ENCODE assay signal across 20 cellular contexts in genomic region chr2:84290537-84290936, GRCh38.
"Had no signal": no experiment of that assay in that cellular context is flagged by ENCODE, and none has a peak within 500 bp of the region (broad histone marks: within the 10 kb centered on the region; RNA-seq: fewer than 3 reads in every experiment).

No MANE protein-coding gene starts in this region.

- H3K9me3 Mint-ChIP-seq: activated B cell treated with CpG ODN at 0.5 μM for 24 hours; activated T-helper 17 cell treated with anti-CD3 and anti-CD28 coated beads, Interleukin-2, amount 50 U/mL, for 72 hours; endodermal cell; stimulated activated naive CD8-positive, alpha-beta T cell treated with anti-CD3 and anti-CD28 coated beads, Interleukin-15, amount 100 ng/mL, for 72 hours; T-helper 2 cell treated with Interferon-gamma antibody and Interleukin-4, amounts not matched to agents 5 μg/mL and 100 μg/mL, for 36 hours had no signal

- H3K27ac ChIP-seq: brain microvascular endothelial cell, dorsolateral prefrontal cortex, epithelial cell of prostate, hepatocyte, lower lobe of right lung, suprapubic skin had no signal

- H3K4me1 Mint-ChIP-seq: activated B cell treated with CpG ODN at 0.5 μM for 24 hours; activated T-helper 17 cell treated with anti-CD3 and anti-CD28 coated beads, Interleukin-2, amount 50 U/mL, for 72 hours; endodermal cell; nephron progenitor cell; stimulated activated naive CD8-positive, alpha-beta T cell treated with anti-CD3 and anti-CD28 coated beads, Interleukin-15, amount 100 ng/mL, for 72 hours had no signal

- ATAC-seq: activated T-helper 17 cell treated with anti-CD3 and anti-CD28 coated beads, Interleukin-2, amount 50 U/mL, for 72 hours; lower lobe of right lung; stimulated activated naive CD8-positive, alpha-beta T cell treated with anti-CD3 and anti-CD28 coated beads, Interleukin-15, amount 100 ng/mL, for 72 hours had no signal

- H3K27me3 Mint-ChIP-seq: activated B cell treated with CpG ODN at 0.5 μM for 24 hours; stimulated activated naive CD8-positive, alpha-beta T cell treated with anti-CD3 and anti-CD28 coated beads, Interleukin-15, amount 100 ng/mL, for 72 hours had no signal

- DNase-seq: activated B cell treated with CpG ODN at 0.5 μM for 24 hours; activated CD4-positive, alpha-beta T cell treated with anti-CD3 and anti-CD28 coated beads for 48 hours; activated naive CD4-positive, alpha-beta T cell treated with anti-CD3 and anti-CD28 coated beads, Interleukin-2, amount 50 U/mL, for 16 hours; aorta; brain microvascular endothelial cell; central memory CD4-positive, alpha-beta T cell; dorsolateral prefrontal cortex; endodermal cell; foreskin fibroblast; lower lobe of right lung; nephron progenitor cell; occipital lobe; stimulated activated CD4-positive, alpha-beta T cell treated with anti-CD3 and anti-CD28 coated beads, Interleukin-2, amount 100 ng/mL, for 48 hours; stimulated activated naive CD8-positive, alpha-beta T cell treated with anti-CD3 and anti-CD28 coated beads, Interleukin-15, amount 100 ng/mL, for 72 hours; trophoblast cell had no signal

- H3K27ac Mint-ChIP-seq: activated B cell treated with CpG ODN at 0.5 μM for 24 hours; activated T-helper 17 cell treated with anti-CD3 and anti-CD28 coated beads, Interleukin-2, amount 50 U/mL, for 72 hours; endodermal cell; nephron progenitor cell; T-helper 2 cell treated with Interferon-gamma antibody and Interleukin-4, amounts not matched to agents 5 μg/mL and 100 μg/mL, for 36 hours had no signal

- H3K9me3 ChIP-seq: lower lobe of right lung, suprapubic skin had no signal

- H3K4me1 ChIP-seq: lower lobe of right lung, suprapubic skin had no signal

- H3K27me3 ChIP-seq: brain microvascular endothelial cell, hepatocyte, suprapubic skin had no signal

- H3K36me3 ChIP-seq: brain microvascular endothelial cell, lower lobe of right lung, suprapubic skin had no signal

- H3K4me3 ChIP-seq: dorsolateral prefrontal cortex, hepatocyte, lower lobe of right lung, suprapubic skin had no signal

- H3K4me3 Mint-ChIP-seq: activated B cell treated with CpG ODN at 0.5 μM for 24 hours; activated T-helper 17 cell treated with anti-CD3 and anti-CD28 coated beads, Interleukin-2, amount 50 U/mL, for 72 hours; endodermal cell; nephron progenitor cell; stimulated activated naive CD8-positive, alpha-beta T cell treated with anti-CD3 and anti-CD28 coated beads, Interleukin-15, amount 100 ng/mL, for 72 hours; T-helper 2 cell treated with Interferon-gamma antibody and Interleukin-4, amounts not matched to agents 5 μg/mL and 100 μg/mL, for 36 hours had no signal
